In the genomic region with DNA sequence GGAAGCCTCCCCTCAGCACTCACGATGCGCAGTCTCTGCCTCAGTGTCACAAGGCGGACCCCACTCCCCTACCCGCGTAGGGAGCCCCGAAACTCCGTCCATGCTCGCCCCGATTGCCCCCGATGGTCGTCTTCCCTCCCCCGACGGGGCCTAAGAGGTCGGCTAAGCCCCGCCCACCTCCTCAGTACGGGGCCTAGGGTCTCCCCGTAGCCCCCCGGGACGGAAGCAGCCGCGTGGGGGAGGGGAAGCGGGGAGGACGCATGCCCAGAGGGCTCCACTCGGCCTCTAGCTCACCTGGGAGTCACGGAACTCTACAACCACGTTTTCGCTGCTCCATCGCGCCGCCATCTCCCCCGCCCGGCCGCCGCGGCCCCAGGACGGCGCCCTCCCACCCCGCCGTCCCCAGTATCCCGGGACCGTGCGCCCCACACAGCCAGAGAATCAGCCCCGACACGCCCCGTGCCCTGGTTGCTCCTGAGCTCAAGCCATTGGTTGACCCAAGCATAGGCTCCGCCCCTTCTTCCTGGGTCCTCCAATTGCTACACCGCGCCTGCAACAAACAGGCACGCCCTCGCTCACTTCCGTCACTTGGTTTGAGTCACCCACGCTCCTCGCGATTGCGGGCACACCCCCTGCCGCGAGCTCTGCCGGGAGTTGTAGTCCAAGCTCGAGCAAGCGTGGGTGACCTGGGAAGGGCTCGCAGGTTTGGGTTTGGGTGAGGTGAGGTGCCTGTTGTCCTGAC, we compare ENCODE assay signal across 1 cellular context.
A peak's percentile ranks its signal among the peaks of the same experiment; 100 is the strongest.
TF ChIP-seq lines count a peak whose summit lies in the region.

A gene with protein sequence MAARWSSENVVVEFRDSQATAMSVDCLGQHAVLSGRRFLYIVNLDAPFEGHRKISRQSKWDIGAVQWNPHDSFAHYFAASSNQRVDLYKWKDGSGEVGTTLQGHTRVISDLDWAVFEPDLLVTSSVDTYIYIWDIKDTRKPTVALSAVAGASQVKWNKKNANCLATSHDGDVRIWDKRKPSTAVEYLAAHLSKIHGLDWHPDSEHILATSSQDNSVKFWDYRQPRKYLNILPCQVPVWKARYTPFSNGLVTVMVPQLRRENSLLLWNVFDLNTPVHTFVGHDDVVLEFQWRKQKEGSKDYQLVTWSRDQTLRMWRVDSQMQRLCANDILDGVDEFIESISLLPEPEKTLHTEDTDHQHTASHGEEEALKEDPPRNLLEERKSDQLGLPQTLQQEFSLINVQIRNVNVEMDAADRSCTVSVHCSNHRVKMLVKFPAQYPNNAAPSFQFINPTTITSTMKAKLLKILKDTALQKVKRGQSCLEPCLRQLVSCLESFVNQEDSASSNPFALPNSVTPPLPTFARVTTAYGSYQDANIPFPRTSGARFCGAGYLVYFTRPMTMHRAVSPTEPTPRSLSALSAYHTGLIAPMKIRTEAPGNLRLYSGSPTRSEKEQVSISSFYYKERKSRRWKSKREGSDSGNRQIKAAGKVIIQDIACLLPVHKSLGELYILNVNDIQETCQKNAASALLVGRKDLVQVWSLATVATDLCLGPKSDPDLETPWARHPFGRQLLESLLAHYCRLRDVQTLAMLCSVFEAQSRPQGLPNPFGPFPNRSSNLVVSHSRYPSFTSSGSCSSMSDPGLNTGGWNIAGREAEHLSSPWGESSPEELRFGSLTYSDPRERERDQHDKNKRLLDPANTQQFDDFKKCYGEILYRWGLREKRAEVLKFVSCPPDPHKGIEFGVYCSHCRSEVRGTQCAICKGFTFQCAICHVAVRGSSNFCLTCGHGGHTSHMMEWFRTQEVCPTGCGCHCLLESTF (minus strand): TSS at position 454 of the 742 bp plus-strand sequence. CDS start 106 bp downstream, at position 348.

TF ChIP-seq in K562, 482 proteins besides CTCF, POLR2A, EP300 and RAD21 (continued from another document and continues in another):
- TF ChIP-seq ZNF318 (IDR thresholded peaks at IDR 0.05; ENCODE audit: borderline replicate concordance in 1 of 2, low read depth in 1 of 2) (no peak), FOXA3 (CRISPR knock-in tag; conservative IDR thresholded peaks at IDR 0.05 in 1 of 2, IDR thresholded peaks at IDR 0.05 in 1 of 2) (no peak), TRIM28 (IDR thresholded peaks at IDR 0.05) (no peak), XRCC5 (IDR thresholded peaks at IDR 0.05; ENCODE audit: low read depth, low read length) (no peak), TBP (optimal IDR thresholded peaks at IDR 0.05; ENCODE audit: low read depth, low read length) (no peak), BCOR (IDR thresholded peaks at IDR 0.05) (no peak), POLR3G (IDR thresholded peaks at IDR 0.05; ENCODE audit: extremely low read depth, insufficient read length, insufficient replicate concordance) (no peak), ZBTB5 (IDR thresholded peaks at IDR 0.05) (no peak), ZNF384 (IDR thresholded peaks at IDR 0.05; ENCODE audit: low read depth, low read length) (0 out of 2 replicates have a peak, but pooled peaks have one; percentile 25), BACH1 (tag; IDR thresholded peaks at IDR 0.05) (no peak), PTRF (tag; IDR thresholded peaks at IDR 0.05) (no peak), C11orf30 (IDR thresholded peaks at IDR 0.05; ENCODE audit: low read depth) (no peak), RNF2 (IDR thresholded peaks at IDR 0.05) (no peak), ELK1 (CRISPR knock-in tag; IDR thresholded peaks at IDR 0.05) (no peak), SMAD2 (IDR thresholded peaks at IDR 0.05; ENCODE audit: low read depth, low read length) (no peak), TCF15 (CRISPR knock-in tag; IDR thresholded peaks at IDR 0.05) (no peak), PHF20 (IDR thresholded peaks at IDR 0.05; ENCODE audit: partially characterized antibody) (no peak), ZNF696 (CRISPR knock-in tag; conservative IDR thresholded peaks at IDR 0.05) (no peak), ZNF444 (CRISPR knock-in tag; IDR thresholded peaks at IDR 0.05) (no peak), POU5F1 (IDR thresholded peaks at IDR 0.05; ENCODE audit: borderline replicate concordance, low read depth, low read length, partially characterized antibody) (no peak), ZNF24 (IDR thresholded peaks at IDR 0.05) (no peak), HLTF (IDR thresholded peaks at IDR 0.05) (no peak), HNRNPH1 (optimal IDR thresholded peaks at IDR 0.05; ENCODE audit: low read depth, low read length) (no peak), GABPB2 (CRISPR knock-in tag; conservative IDR thresholded peaks at IDR 0.05) (no peak), NCOA4 (IDR thresholded peaks at IDR 0.05; ENCODE audit: partially characterized antibody) (no peak), MAFK (IDR thresholded peaks at IDR 0.05; ENCODE audit: low read length) (no peak), MYBL2 (IDR thresholded peaks at IDR 0.05; ENCODE audit: low read depth) (no peak), MYBL2 (CRISPR knock-in tag; IDR thresholded peaks at IDR 0.05; ENCODE audit: borderline replicate concordance) (no peak), FOXJ2 (tag; IDR thresholded peaks at IDR 0.05) (no peak; the same call in 1 of the 2 replicates), MED1 (CRISPR knock-in tag; IDR thresholded peaks at IDR 0.05; ENCODE audit: borderline replicate concordance) (no peak), ZNF354B (CRISPR knock-in tag; IDR thresholded peaks at IDR 0.05) (no peak), KDM2B (CRISPR knock-in tag; IDR thresholded peaks at IDR 0.05) (no peak), DACH1 (IDR thresholded peaks at IDR 0.05; ENCODE audit: partially characterized antibody) (no peak), CBFA2T3 (IDR thresholded peaks at IDR 0.05) (no peak), FOS (IDR thresholded peaks at IDR 0.05; ENCODE audit: extremely low read depth, insufficient read length) (peak; percentile 75), BRF1 (IDR thresholded peaks at IDR 0.05; ENCODE audit: borderline replicate concordance, extremely low read depth, insufficient read length) (no peak), DDX20 (tag; IDR thresholded peaks at IDR 0.05; ENCODE audit: low read depth) (no peak), TFAM (CRISPR knock-in tag; conservative IDR thresholded peaks at IDR 0.05) (no peak), KAT8 (IDR thresholded peaks at IDR 0.05; ENCODE audit: low read depth) (no peak), NEUROD1 (IDR thresholded peaks at IDR 0.05; ENCODE audit: borderline replicate concordance, low read depth, low read length, partially characterized antibody) (peak; percentile 46)
- TF ChIP-seq, protein P1, sequence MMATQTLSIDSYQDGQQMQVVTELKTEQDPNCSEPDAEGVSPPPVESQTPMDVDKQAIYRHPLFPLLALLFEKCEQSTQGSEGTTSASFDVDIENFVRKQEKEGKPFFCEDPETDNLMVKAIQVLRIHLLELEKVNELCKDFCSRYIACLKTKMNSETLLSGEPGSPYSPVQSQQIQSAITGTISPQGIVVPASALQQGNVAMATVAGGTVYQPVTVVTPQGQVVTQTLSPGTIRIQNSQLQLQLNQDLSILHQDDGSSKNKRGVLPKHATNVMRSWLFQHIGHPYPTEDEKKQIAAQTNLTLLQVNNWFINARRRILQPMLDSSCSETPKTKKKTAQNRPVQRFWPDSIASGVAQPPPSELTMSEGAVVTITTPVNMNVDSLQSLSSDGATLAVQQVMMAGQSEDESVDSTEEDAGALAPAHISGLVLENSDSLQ (IDR thresholded peaks at IDR 0.05): peak; percentile 72
- TF ChIP-seq, protein P2, sequence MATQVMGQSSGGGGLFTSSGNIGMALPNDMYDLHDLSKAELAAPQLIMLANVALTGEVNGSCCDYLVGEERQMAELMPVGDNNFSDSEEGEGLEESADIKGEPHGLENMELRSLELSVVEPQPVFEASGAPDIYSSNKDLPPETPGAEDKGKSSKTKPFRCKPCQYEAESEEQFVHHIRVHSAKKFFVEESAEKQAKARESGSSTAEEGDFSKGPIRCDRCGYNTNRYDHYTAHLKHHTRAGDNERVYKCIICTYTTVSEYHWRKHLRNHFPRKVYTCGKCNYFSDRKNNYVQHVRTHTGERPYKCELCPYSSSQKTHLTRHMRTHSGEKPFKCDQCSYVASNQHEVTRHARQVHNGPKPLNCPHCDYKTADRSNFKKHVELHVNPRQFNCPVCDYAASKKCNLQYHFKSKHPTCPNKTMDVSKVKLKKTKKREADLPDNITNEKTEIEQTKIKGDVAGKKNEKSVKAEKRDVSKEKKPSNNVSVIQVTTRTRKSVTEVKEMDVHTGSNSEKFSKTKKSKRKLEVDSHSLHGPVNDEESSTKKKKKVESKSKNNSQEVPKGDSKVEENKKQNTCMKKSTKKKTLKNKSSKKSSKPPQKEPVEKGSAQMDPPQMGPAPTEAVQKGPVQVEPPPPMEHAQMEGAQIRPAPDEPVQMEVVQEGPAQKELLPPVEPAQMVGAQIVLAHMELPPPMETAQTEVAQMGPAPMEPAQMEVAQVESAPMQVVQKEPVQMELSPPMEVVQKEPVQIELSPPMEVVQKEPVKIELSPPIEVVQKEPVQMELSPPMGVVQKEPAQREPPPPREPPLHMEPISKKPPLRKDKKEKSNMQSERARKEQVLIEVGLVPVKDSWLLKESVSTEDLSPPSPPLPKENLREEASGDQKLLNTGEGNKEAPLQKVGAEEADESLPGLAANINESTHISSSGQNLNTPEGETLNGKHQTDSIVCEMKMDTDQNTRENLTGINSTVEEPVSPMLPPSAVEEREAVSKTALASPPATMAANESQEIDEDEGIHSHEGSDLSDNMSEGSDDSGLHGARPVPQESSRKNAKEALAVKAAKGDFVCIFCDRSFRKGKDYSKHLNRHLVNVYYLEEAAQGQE (CRISPR knock-in tag; IDR thresholded peaks at IDR 0.05; ENCODE audit: low read depth): no peak
